In genomic region chr4:80074059-80074458, GRCh38 we compare ENCODE assay signal across 2 cellular contexts.
TF ChIP-seq lines count a peak whose summit lies in the region.

No MANE protein-coding gene starts in this region.

TF ChIP-seq in HCT116, 20 proteins besides CTCF, POLR2A, EP300 and RAD21:
- TF ChIP-seq ZBTB33 (IDR thresholded peaks at IDR 0.05; ENCODE audit: extremely low read depth, insufficient replicate concordance, low read length) (no peak), MAX (IDR thresholded peaks at IDR 0.05) (no peak), EZH2phosphoT487 (IDR thresholded peaks at IDR 0.05; ENCODE audit: borderline replicate concordance) (no peak), JUND (IDR thresholded peaks at IDR 0.05) (no peak), TCF7L2 (IDR thresholded peaks at IDR 0.05; ENCODE audit: borderline replicate concordance, extremely low read depth, insufficient read depth, insufficient read length) (no peak), ZNF274 (IDR thresholded peaks at IDR 0.05; ENCODE audit: low read depth, low read length) (no peak), YY1 (IDR thresholded peaks at IDR 0.05; ENCODE audit: extremely low read depth, insufficient replicate concordance, low read depth, low read length) (no peak), ATF3 (IDR thresholded peaks at IDR 0.05) (no peak), CBX3 (IDR thresholded peaks at IDR 0.05; ENCODE audit: low read depth) (no peak), REST (IDR thresholded peaks at IDR 0.05; ENCODE audit: low read depth) (no peak), EZH2 (IDR thresholded peaks at IDR 0.05) (no peak), ELF1 (IDR thresholded peaks at IDR 0.05; ENCODE audit: borderline replicate concordance, low read depth) (no peak)

TF ChIP-seq in K562, 482 proteins besides CTCF, POLR2A, EP300 and RAD21:
- TF ChIP-seq RHOXF2B (CRISPR knock-in tag; conservative IDR thresholded peaks at IDR 0.05) (no peak), RBM34 (IDR thresholded peaks at IDR 0.05; ENCODE audit: borderline replicate concordance, insufficient read depth, low read length) (no peak), ZNF316 (IDR thresholded peaks at IDR 0.05) (peak; percentile 34; the same call in 1 of the 2 replicates), KHSRP (IDR thresholded peaks at IDR 0.05) (no peak), ZNF311 (CRISPR knock-in tag; IDR thresholded peaks at IDR 0.05) (no peak), GTF2E2 (tag; IDR thresholded peaks at IDR 0.05) (0 out of 2 replicates have a peak, but pooled peaks have one; percentile 56), ZNF589 (CRISPR knock-in tag; IDR thresholded peaks at IDR 0.05; ENCODE audit: low read depth) (0 out of 2 replicates have a peak, but pooled peaks have one; percentile 5), CHCHD3 (CRISPR knock-in tag; IDR thresholded peaks at IDR 0.05) (peak; percentile 31; the same call in 1 of the 2 replicates), ATF3 (IDR thresholded peaks at IDR 0.05) (0 out of 2 replicates have a peak, but pooled peaks have one; percentile 25), ATF3 (CRISPR knock-in tag; conservative IDR thresholded peaks at IDR 0.05) (no peak)
